ENCODE assay signal across 8 cellular contexts in the genomic region with DNA sequence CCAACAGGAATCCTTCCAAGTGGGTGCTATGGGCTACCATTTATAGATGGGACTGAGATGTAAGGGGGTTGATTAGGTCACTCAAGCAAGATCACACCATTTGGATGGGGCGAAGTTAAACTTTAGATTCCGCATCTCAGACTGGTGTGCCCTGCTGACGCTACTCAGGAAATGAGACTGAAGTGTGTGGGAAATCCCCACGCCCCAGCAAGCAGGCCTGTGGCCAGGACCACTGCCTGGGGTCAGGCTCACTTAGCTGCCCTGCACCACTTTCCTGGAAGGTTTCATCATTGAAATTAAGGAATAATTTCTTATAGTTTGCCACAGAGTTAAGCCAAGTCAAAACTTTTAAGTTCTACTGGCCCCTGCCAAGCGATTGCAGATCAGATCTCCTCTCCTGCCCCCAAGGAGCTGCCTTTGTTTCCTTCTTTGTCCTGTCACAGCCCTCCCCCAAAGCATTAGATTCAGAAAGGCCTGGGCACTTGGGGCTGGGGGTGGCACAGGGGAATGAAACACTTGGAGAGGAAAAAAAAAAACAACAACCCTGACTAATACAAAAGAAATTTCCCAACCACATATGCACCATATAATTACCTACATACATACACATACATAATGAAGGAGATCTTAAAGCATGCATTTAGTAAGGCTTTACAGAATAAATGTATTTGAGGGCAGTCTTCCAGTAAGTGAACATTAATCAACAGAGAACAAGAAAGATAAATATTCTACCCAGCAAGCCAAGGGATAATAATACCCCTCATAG.
DNase-seq lines count a peak whose midpoint lies in the region; ATAC-seq, FAIRE-seq and TF ChIP-seq lines count a peak whose summit lies in the region.

No MANE protein-coding gene starts in this region.

- no peaks in the 10 kb centered on the region for H3K27me3 ChIP-seq in CD8-positive, alpha-beta T cell (ENCODE audit: insufficient read depth, low read length)
- no peaks in the 10 kb centered on the region for H3K27me3 ChIP-seq in keratinocyte (ENCODE audit: control insufficient read depth, extremely low read depth, insufficient read depth, low read length)

- no peak overlapping the region for H3K27ac ChIP-seq in CD8-positive, alpha-beta T cell (ENCODE audit: low read depth, low read length)
- peak overlapping the region; percentile 70 for H3K27ac ChIP-seq in keratinocyte (ENCODE audit: control insufficient read depth, insufficient read depth, low read length)

- peak overlapping the region; percentile 9 for H3K4me3 Mint-ChIP-seq in CD8-positive, alpha-beta T cell
- H3K4me3 Mint-ChIP-seq in activated T-cell treated with anti-CD3 and anti-CD28 coated beads, Interleukin-2, amount 50 U/mL, for 72 hours, result peak overlapping the region; percentile 65 to 77

- peak overlapping the region; percentile 9 for H3K27ac Mint-ChIP-seq in CD8-positive, alpha-beta T cell
- H3K27ac Mint-ChIP-seq in activated T-cell treated with anti-CD3 and anti-CD28 coated beads, Interleukin-2, amount 50 U/mL, for 72 hours, result peak overlapping the region; percentile 72

- peaks cover 21% of the 10 kb centered on the region for H3K4me1 Mint-ChIP-seq in CD8-positive, alpha-beta T cell (ENCODE audit: low read depth)
- H3K4me1 Mint-ChIP-seq in activated T-cell treated with anti-CD3 and anti-CD28 coated beads, Interleukin-2, amount 50 U/mL, for 72 hours (ENCODE audit: low read depth), result peaks cover 69% of the 10 kb centered on the region

- H3K9me3 Mint-ChIP-seq in CD8-positive, alpha-beta T cell, result no peaks in the 10 kb centered on the region
- no peaks in the 10 kb centered on the region for H3K9me3 Mint-ChIP-seq in activated T-cell treated with anti-CD3 and anti-CD28 coated beads, Interleukin-2, amount 50 U/mL, for 72 hours

- ATAC-seq in CD8-positive, alpha-beta T cell, result peak; percentile 86
- peak; percentile 90 for ATAC-seq in GM21576 (IDR thresholded peaks at IDR 0.05; ENCODE audit: unreplicated experiment)
- ATAC-seq in activated T-cell treated with anti-CD3 and anti-CD28 coated beads, Interleukin-2, amount 50 U/mL, for 72 hours (replicated peaks in 1 of 2), result peak; percentile 88 to 94

- TF ChIP-seq CTCF in CD8-positive, alpha-beta T cell (IDR thresholded peaks at IDR 0.05), result no peak
- TF ChIP-seq CTCF in keratinocyte (optimal IDR thresholded peaks at IDR 0.05 in 1 of 3, IDR thresholded peaks at IDR 0.05 in 1 of 3, conservative IDR thresholded peaks at IDR 0.05 in 1 of 3; ENCODE audit: extremely low read depth in 1 of 3, insufficient read depth in 2 of 3, low read length in 3 of 3), result no peak

- H3K4me1 ChIP-seq in CD8-positive, alpha-beta T cell (ENCODE audit: insufficient read depth, low read length), result peaks cover 17% of the 10 kb centered on the region
- H3K4me1 ChIP-seq in keratinocyte (ENCODE audit: control insufficient read depth, extremely low read depth, insufficient read depth, low read length), result peaks cover 28% of the 10 kb centered on the region

- H3K9me1 ChIP-seq in keratinocyte (ENCODE audit: control insufficient read depth, extremely low read depth, insufficient read depth, low read length), result no peaks in the 10 kb centered on the region

- peak overlapping the region; percentile 50 for H2AFZ ChIP-seq in keratinocyte (ENCODE audit: control insufficient read depth, low read length)

- H3K36me3 ChIP-seq in CD8-positive, alpha-beta T cell (ENCODE audit: insufficient read depth, low read length), result no peaks in the 10 kb centered on the region
- H3K36me3 ChIP-seq in keratinocyte (ENCODE audit: control insufficient read depth in 2 of 2, extremely low read depth in 1 of 2, insufficient read depth in 2 of 2, low read length in 2 of 2), result no peaks in the 10 kb centered on the region

- POLR2A ChIA-PET in CD8-positive, alpha-beta T cell (lab: Charles Lee), result no interaction called here

- no peak for FAIRE-seq in keratinocyte (lab: Jason Lieb, UNC)

- H4K20me1 ChIP-seq in keratinocyte (ENCODE audit: control insufficient read depth, extremely low read depth, insufficient read depth, low read length), result no peaks in the 10 kb centered on the region

- H3K4me3 ChIP-seq in CD8-positive, alpha-beta T cell (ENCODE audit: low read depth, low read length), result no peak overlapping the region
- no peak overlapping the region for H3K4me3 ChIP-seq in keratinocyte (ENCODE audit: control insufficient read depth in 2 of 3, extremely low read depth in 1 of 3, insufficient read depth in 2 of 3, low read depth in 1 of 3, low read length in 3 of 3)

- CTCF ChIA-PET in CD8-positive, alpha-beta T cell (lab: Charles Lee), result interaction anchor here (1.1 to 1.8 kb wide), 2 partner anchors 38 to 87 kb away, joined by 3 to 4 read pairs; no protein-coding TSS in a partner anchor

- peak overlapping the region; percentile 41 for H3K4me2 ChIP-seq in keratinocyte (ENCODE audit: control insufficient read depth, extremely low read depth, insufficient read depth, low read depth, low read length)

- peak overlapping the region; percentile 52 for H3K9ac ChIP-seq in keratinocyte (ENCODE audit: control insufficient read depth, extremely low read depth, insufficient read depth, low read length)

- intact Hi-C loops in CD8-positive, alpha-beta T cell (cut with DNase I, micrococcal nuclease), result loop anchor here in 1 of 2 experiments (2.0 to 5.0 kb wide), 3 partner anchors 59 to 89 kb away; partner anchors contain the start of gene PPP1CB

- no peaks in the 10 kb centered on the region for H3K27me3 Mint-ChIP-seq in CD8-positive, alpha-beta T cell (ENCODE audit: low read depth)
- no peaks in the 10 kb centered on the region for H3K27me3 Mint-ChIP-seq in activated T-cell treated with anti-CD3 and anti-CD28 coated beads, Interleukin-2, amount 50 U/mL, for 72 hours (ENCODE audit: low read depth)

- H3K9me3 ChIP-seq in CD8-positive, alpha-beta T cell (ENCODE audit: low read length), result no peaks in the 10 kb centered on the region
- no peaks in the 10 kb centered on the region for H3K9me3 ChIP-seq in keratinocyte (ENCODE audit: control insufficient read depth, low read depth, low read length)

- no peaks in the 10 kb centered on the region for H3K36me3 Mint-ChIP-seq in CD8-positive, alpha-beta T cell
- H3K36me3 Mint-ChIP-seq in activated T-cell treated with anti-CD3 and anti-CD28 coated beads, Interleukin-2, amount 50 U/mL, for 72 hours (ENCODE audit: insufficient read depth in 2 of 2), result no peaks in the 10 kb centered on the region

- H3K79me2 ChIP-seq in keratinocyte (ENCODE audit: control insufficient read depth, insufficient read depth, low read length), result no peaks in the 10 kb centered on the region

- dilution Hi-C loops in keratinocyte (cut with MboI; ENCODE audit: extremely low pct_ligation_motif_present, low sequenced_read_pairs), result no loop called here

- peak; percentile 14 to 60 (median 53) for DNase-seq in CD8-positive, alpha-beta T cell
- DNase-seq in NCI-H1417 (lab: John Stamatoyannopoulos, UW) (peak in 2 of 3 experiments; percentile 51 to 71), keratinocyte (ENCODE audit: low read depth, low spot score) (no peak), GOT3 (lab: John Stamatoyannopoulos, UW) (no peak), OCI-M1 (lab: John Stamatoyannopoulos, UW) (no peak)
- DNase-seq in activated T-cell treated with anti-CD3 and anti-CD28 coated beads, Interleukin-2, amount 50 U/mL, for 72 hours, result peak; percentile 80 to 84
- peak; percentile 28 to 32 for DNase-seq in stimulated activated CD8-positive, alpha-beta memory T cell treated with anti-CD3 and anti-CD28 coated beads, Interleukin-7, amount 100 ng/mL, for 1 hour (ENCODE audit: low read depth in 2 of 2)

Comparison
In these comparisons a context has a peak if more than half of its experiments do, and no peak if none do; other contexts are left out.
1. DNase-seq: peak in CD8-positive, alpha-beta T cell (7 of 7), NCI-H1417 (2 of 3), activated T-cell treated with anti-CD3 and anti-CD28 coated beads, Interleukin-2, amount 50 U/mL, for 72 hours (2 of 2) and stimulated activated CD8-positive, alpha-beta memory T cell treated with anti-CD3 and anti-CD28 coated beads, Interleukin-7, amount 100 ng/mL, for 1 hour (2 of 2); none in keratinocyte (single experiment), GOT3 (single experiment) and OCI-M1 (single experiment).
2. Peak in every context shown above with its lines, with median percentiles within 50 percentile points of each other: ATAC-seq.